In the genomic region with DNA sequence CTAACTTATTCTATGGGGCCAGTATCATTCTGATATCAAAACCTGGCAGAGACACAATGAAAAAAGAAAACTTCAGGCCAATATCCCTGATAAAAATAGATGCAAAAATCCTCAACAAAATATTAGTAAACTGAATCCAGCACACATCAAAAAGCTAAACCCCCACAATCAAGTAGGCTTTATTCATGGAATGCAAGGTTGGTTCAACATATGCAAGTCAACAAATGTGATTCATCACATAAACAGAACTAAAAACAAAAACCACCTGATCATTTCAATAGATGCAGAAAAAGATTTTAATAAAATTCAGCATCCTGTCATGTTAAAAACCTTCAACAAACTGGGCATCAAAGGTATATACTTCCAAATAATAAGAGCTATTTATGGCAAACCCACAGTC, we compare ENCODE assay signal across 33 cellular contexts.
"Had no signal": no experiment of that assay in that cellular context is flagged by ENCODE, and none has a peak within 500 bp of the region (broad histone marks: within the 10 kb centered on the region; RNA-seq: fewer than 3 reads in every experiment).

No MANE protein-coding gene starts in this region.

- FAIRE-seq: astrocyte, bronchial epithelial cell had no signal

- H3K4me3 ChIP-seq: adrenal gland, ascending aorta, body of pancreas, breast epithelium, cardiac muscle cell had no signal

- H3K9me3 ChIP-seq: adrenal gland had no signal

- DNase-seq: activated effector memory CD4-positive, alpha-beta T cell treated with anti-CD3 and anti-CD28 coated beads, Interleukin-2, amount 50 U/mL, for 16 hours; activated effector memory CD4-positive, alpha-beta T cell treated with Interleukin-2 at 50 U/mL for 16 hours; activated gamma-delta T cell; activated gamma-delta T cell treated with Interleukin-2 at 50 U/mL for 16 hours; activated naive CD4-positive, alpha-beta T cell; activated naive CD4-positive, alpha-beta T cell treated with anti-CD3 and anti-CD28 coated beads for 36 hours; activated naive CD4-positive, alpha-beta T cell treated with anti-CD3 and anti-CD28 coated beads, Interleukin-2, amount 10 ng/mL, durations not matched to agents 7 days and 5 days; activated naive CD4-positive, alpha-beta T cell treated with anti-CD3 and anti-CD28 coated beads, Interleukin-2, amount 50 U/mL, for 16 hours; activated naive CD4-positive, alpha-beta T cell treated with Interleukin-2 at 50 U/mL for 16 hours; activated naive CD8-positive, alpha-beta T cell treated with anti-CD3 and anti-CD28 coated beads for 36 hours; activated naive CD8-positive, alpha-beta T cell treated with anti-CD3 and anti-CD28 coated beads, Interleukin-2, amount 10 ng/mL, durations not matched to agents 7 days and 5 days; activated naive CD8-positive, alpha-beta T cell treated with anti-CD3 and anti-CD28 coated beads, Interleukin-2, amount 50 U/mL, for 24 hours; activated T-cell treated with anti-CD3 and anti-CD28 coated beads, Interleukin-2, amount 50 U/mL, for 24 hours; activated T-cell treated with anti-CD3 and anti-CD28 coated beads, Interleukin-2, amount 50 U/mL, for 4 hours; activated T-cell treated with anti-CD3 and anti-CD28 coated beads, Interleukin-2, amount 50 U/mL, for 48 hours; activated T-cell treated with anti-CD3 and anti-CD28 coated beads, Interleukin-2, amount 50 U/mL, for 72 hours; adrenal gland; amniotic stem cell; amygdala; anterior cingulate cortex; aorta; body of pancreas; brain microvascular endothelial cell; caudate nucleus; central memory CD4-positive, alpha-beta T cell; cerebellar nuclear complex had no signal

- ATAC-seq: activated naive CD4-positive, alpha-beta T cell treated with anti-CD3 and anti-CD28 coated beads, Interleukin-2, amount 50 U/mL, for 72 hours; activated naive CD8-positive, alpha-beta T cell treated with anti-CD3 and anti-CD28 coated beads, Interleukin-2, amount 50 U/mL, for 24 hours; activated T-cell treated with anti-CD3 and anti-CD28 coated beads, Interleukin-2, amount 50 U/mL, for 4 hours; activated T-cell treated with anti-CD3 and anti-CD28 coated beads, Interleukin-2, amount 50 U/mL, for 72 hours; activated T-helper 17 cell treated with anti-CD3 and anti-CD28 coated beads, Interleukin-2, amount 50 U/mL, for 72 hours; body of pancreas had no signal

- H3K27ac ChIP-seq: adrenal gland, ascending aorta, body of pancreas, brain microvascular endothelial cell, breast epithelium, cardiac muscle cell had no signal

- H3K36me3 ChIP-seq: adrenal gland, ascending aorta, brain microvascular endothelial cell, breast epithelium, cardiac muscle cell had no signal

- H3K27me3 ChIP-seq: adrenal gland, ascending aorta, body of pancreas, brain microvascular endothelial cell, breast epithelium, cardiac muscle cell had no signal

- H3K4me1 ChIP-seq: adrenal gland, ascending aorta, body of pancreas, breast epithelium had no signal
